ENCODE assay signal across 12 cellular contexts in the genomic region with DNA sequence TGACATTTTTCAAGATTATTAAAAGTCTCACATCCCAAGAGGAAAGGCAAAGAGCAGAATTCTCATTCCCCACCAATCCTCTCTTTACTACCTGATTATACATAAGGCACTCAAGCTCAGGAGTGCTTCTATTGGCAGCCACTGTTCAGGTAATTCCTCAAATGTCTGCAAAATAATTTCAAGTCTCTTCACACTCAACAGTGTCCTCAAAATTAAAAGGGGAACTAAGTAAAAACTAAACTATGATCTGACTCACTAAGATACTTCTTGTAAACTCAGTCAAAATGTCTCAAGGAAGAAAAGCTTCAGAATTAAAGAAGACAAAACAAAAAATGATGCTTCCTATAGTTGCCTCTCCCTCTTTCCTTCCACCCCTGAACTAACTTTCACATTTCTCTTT.
A peak's percentile ranks its signal among the peaks of the same experiment; 100 is the strongest.
DNase-seq lines count a peak whose midpoint lies in the region; ATAC-seq, FAIRE-seq and TF ChIP-seq lines count a peak whose summit lies in the region.
"Had no signal": no experiment of that assay in that cellular context is flagged by ENCODE, and none has a peak within 500 bp of the region (broad histone marks: within the 10 kb centered on the region; RNA-seq: fewer than 3 reads in every experiment).

No MANE protein-coding gene starts in this region.

- no peak for FAIRE-seq in GM19239 (lab: Jason Lieb, UNC)

- no peak for TF ChIP-seq CTCF in GM12864 (IDR thresholded peaks at IDR 0.05; ENCODE audit: low read depth, low read length, missing control alignments)

- no peak overlapping the region for H3K4me3 ChIP-seq in GM12864 (ENCODE audit: low read depth, low read length)
- H3K4me3 ChIP-seq: thoracic aorta had no signal

- peak; percentile 25 for DNase-seq in GM12864 (ENCODE audit: low read depth)
- DNase-seq in GM19239 (ENCODE audit: insufficient read length, low spot score) = peak; percentile 2
- no peak for DNase-seq in D341Med (ENCODE audit: low spot score)
- DNase-seq in kidney glomerular epithelial cell (lab: John Stamatoyannopoulos, UW) = no peak
- DNase-seq in NCI-H524 treated with DMSO at 0.1 percent for 48 hours (lab: John Stamatoyannopoulos, UW) = no peak
- no peak for DNase-seq in NCI-H1092 treated with DMSO at 0.1 percent for 48 hours (lab: John Stamatoyannopoulos, UW)
- DNase-seq: BE2C, left colon, NCI-H82 had no signal

- ATAC-seq in HG02678 (IDR thresholded peaks at IDR 0.05; ENCODE audit: unreplicated experiment) (peak; percentile 92), HG03457 (IDR thresholded peaks at IDR 0.05; ENCODE audit: unreplicated experiment) (peak; percentile 87)
- ATAC-seq: left colon had no signal

Comparison
In these comparisons a context has a peak if more than half of its experiments do, and no peak if none do; other contexts are left out.
1. DNase-seq: peak in GM12864 (single experiment) and GM19239 (single experiment); none in D341Med (single experiment), kidney glomerular epithelial cell (single experiment), NCI-H524 treated with DMSO at 0.1 percent for 48 hours (single experiment) and NCI-H1092 treated with DMSO at 0.1 percent for 48 hours (single experiment).